ENCODE assay signal across 2 cellular contexts in genomic region chr2:17146358-17146757, GRCh38.
TF ChIP-seq lines count a peak whose summit lies in the region.

No MANE protein-coding gene starts in this region.

TF ChIP-seq in HepG2, 621 proteins besides CTCF, POLR2A, EP300 and RAD21 (continued from another document):
- no peak for TF ChIP-seq GMEB2 (CRISPR knock-in tag; IDR thresholded peaks at IDR 0.05; ENCODE audit: low read depth)

TF ChIP-seq in WTC11, 78 proteins besides CTCF, POLR2A, EP300 and RAD21 (continued from another document):
- TF ChIP-seq FOXP1 (CRISPR knock-in tag; IDR thresholded peaks at IDR 0.05; ENCODE audit: borderline replicate concordance) (no peak), EMX1 (CRISPR knock-in tag; IDR thresholded peaks at IDR 0.05) (no peak), ZNF138 (CRISPR knock-in tag; conservative IDR thresholded peaks at IDR 0.05) (no peak), PREB (CRISPR knock-in tag; IDR thresholded peaks at IDR 0.05; ENCODE audit: borderline replicate concordance) (no peak), ZNF232 (CRISPR knock-in tag; IDR thresholded peaks at IDR 0.05) (no peak), TP53 (CRISPR knock-in tag; IDR thresholded peaks at IDR 0.05) (no peak), ATF6 (CRISPR knock-in tag; IDR thresholded peaks at IDR 0.05) (no peak), NFE2L1 (CRISPR knock-in tag; IDR thresholded peaks at IDR 0.05) (no peak), MXD4 (CRISPR knock-in tag; IDR thresholded peaks at IDR 0.05; ENCODE audit: borderline replicate concordance) (no peak), ZNF281 (CRISPR knock-in tag; IDR thresholded peaks at IDR 0.05) (no peak), RORB (CRISPR knock-in tag; IDR thresholded peaks at IDR 0.05) (no peak), AFF4 (CRISPR knock-in tag; IDR thresholded peaks at IDR 0.05; ENCODE audit: borderline replicate concordance) (no peak), FOXP4 (CRISPR knock-in tag; IDR thresholded peaks at IDR 0.05) (no peak)
